8 cellular contexts compared by ENCODE assay signal in the genomic region with DNA sequence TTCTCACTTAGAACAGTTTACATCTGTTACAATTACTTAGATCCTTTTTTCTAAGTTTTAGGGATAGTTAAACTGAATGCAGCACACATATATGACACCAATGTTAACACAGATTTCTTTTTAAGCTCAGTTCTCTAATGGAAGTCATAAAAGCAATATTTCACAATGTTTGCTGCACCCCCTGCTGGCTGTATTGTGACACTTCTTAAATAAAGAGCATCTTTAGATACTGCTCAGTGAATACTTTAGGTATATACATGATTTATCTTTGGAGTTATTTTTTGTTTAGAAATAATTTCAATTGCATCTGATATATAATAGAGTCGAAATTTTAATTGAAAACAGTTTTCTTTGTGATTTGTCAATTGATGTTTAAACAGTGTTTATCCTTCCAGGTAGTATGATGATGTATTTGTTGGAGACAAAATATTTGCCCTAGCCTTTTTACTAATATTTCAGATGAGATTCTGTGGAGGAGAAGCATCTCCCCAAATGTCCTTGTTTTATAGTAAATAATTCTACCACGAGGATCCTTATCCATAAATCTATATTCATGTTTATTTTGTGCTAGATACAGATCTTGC.
DNase-seq lines count a peak whose midpoint lies in the region; ATAC-seq and TF ChIP-seq lines count a peak whose summit lies in the region.

No MANE protein-coding gene starts in this region.

- H3K27ac Mint-ChIP-seq in activated CD8-positive, alpha-beta T cell treated with anti-CD3 and anti-CD28 coated beads for 36 hours: no peak overlapping the region

- H3K9me3 Mint-ChIP-seq in activated CD8-positive, alpha-beta T cell treated with anti-CD3 and anti-CD28 coated beads for 36 hours: no peaks in the 10 kb centered on the region

- peaks cover 12% of the 10 kb centered on the region for H3K4me1 Mint-ChIP-seq in activated CD8-positive, alpha-beta T cell treated with anti-CD3 and anti-CD28 coated beads for 36 hours (ENCODE audit: low read depth)

- no peaks in the 10 kb centered on the region for H3K36me3 Mint-ChIP-seq in activated CD8-positive, alpha-beta T cell treated with anti-CD3 and anti-CD28 coated beads for 36 hours (ENCODE audit: low read depth)

- peak; percentile 40 for ATAC-seq in HG03039 (IDR thresholded peaks at IDR 0.05; ENCODE audit: unreplicated experiment)
- peak; percentile 29 for ATAC-seq in activated CD8-positive, alpha-beta T cell treated with anti-CD3 and anti-CD28 coated beads for 36 hours

- no peak for TF ChIP-seq POLR2A in prostate gland (IDR thresholded peaks at IDR 0.05)

- TF ChIP-seq CTCF in 22Rv1 (IDR thresholded peaks at IDR 0.05) (peak; percentile 97), GM12865 (IDR thresholded peaks at IDR 0.05; ENCODE audit: insufficient read depth, low read depth, low read length, missing control alignments) (peak; percentile 61), fibroblast of the aortic adventitia (IDR thresholded peaks at IDR 0.05; ENCODE audit: insufficient read depth, low read length) (peak; percentile 68), prostate gland (IDR thresholded peaks at IDR 0.05) (peak; percentile 60 to 90 (median 80))
- peak; percentile 97 for TF ChIP-seq CTCF in activated CD8-positive, alpha-beta T cell treated with anti-CD3 and anti-CD28 coated beads for 36 hours (IDR thresholded peaks at IDR 0.05)

- intact Hi-C loops in activated CD8-positive, alpha-beta T cell treated with anti-CD3 and anti-CD28 coated beads for 36 hours (cut with micrococcal nuclease): loop anchor here (2.0 kb wide), 1 partner anchor 197 kb away; no protein-coding TSS in a partner anchor
- intact Hi-C loops in prostate gland (cut with DNase I): loop anchor here (2.0 to 10.0 kb wide), 2 partner anchors 197 to 257 kb away; no protein-coding TSS in a partner anchor

- POLR2A ChIA-PET in activated CD8-positive, alpha-beta T cell treated with anti-CD3 and anti-CD28 coated beads for 36 hours (lab: Charles Lee): no interaction called here

- WGBS in prostate gland: 6% methylated on average over 2 of the region's 2 CpGs

- H3K4me3 Mint-ChIP-seq in activated CD8-positive, alpha-beta T cell treated with anti-CD3 and anti-CD28 coated beads for 36 hours: no peak overlapping the region

- no peaks in the 10 kb centered on the region for H3K4me1 ChIP-seq in prostate gland (replicated peaks)

- no peak overlapping the region for H3K27ac ChIP-seq in 22Rv1
- H3K27ac ChIP-seq in prostate gland: no peak overlapping the region

- no peaks in the 10 kb centered on the region for H3K36me3 ChIP-seq in prostate gland

- no peak overlapping the region for H3K4me3 ChIP-seq in GM12865 (ENCODE audit: low read depth, low read length)
- H3K4me3 ChIP-seq in fibroblast of the aortic adventitia (ENCODE audit: low read depth, low read length): no peak overlapping the region
- H3K4me3 ChIP-seq in prostate gland: no peak overlapping the region

- CTCF ChIA-PET in activated CD8-positive, alpha-beta T cell treated with anti-CD3 and anti-CD28 coated beads for 36 hours (lab: Charles Lee): interaction anchor here (0.6 to 14.8 kb wide), 33 partner anchors 7 to 266 kb away, joined by 3 to 307 read pairs (median 4); partner anchors contain the start of gene ST7

- no peaks in the 10 kb centered on the region for H3K9me3 ChIP-seq in prostate gland

- peak; percentile 73 for DNase-seq in GM12865 (ENCODE audit: low read depth)
- DNase-seq in NCI-H345 treated with DMSO at 0.1 percent for 48 hours (lab: John Stamatoyannopoulos, UW; ENCODE audit: unreplicated experiment): peak; percentile 37
- DNase-seq in activated CD8-positive, alpha-beta T cell treated with anti-CD3 and anti-CD28 coated beads for 36 hours: peak; percentile 75
- DNase-seq in fibroblast of the aortic adventitia (ENCODE audit: low read depth): peak; percentile 84
- peak; percentile 47 for DNase-seq in prostate gland (ENCODE audit: low spot score)
- no peak for DNase-seq in AG08396 (ENCODE audit: low spot score)

- no peaks in the 10 kb centered on the region for H3K27me3 ChIP-seq in prostate gland (replicated peaks; ENCODE audit: insufficient read depth)

- no peaks in the 10 kb centered on the region for H3K27me3 Mint-ChIP-seq in activated CD8-positive, alpha-beta T cell treated with anti-CD3 and anti-CD28 coated beads for 36 hours
